In genomic region chr2:191152841-191153240, GRCh38 we compare ENCODE assay signal across 1 cellular context.
TF ChIP-seq lines count a peak whose summit lies in the region.

No MANE protein-coding gene starts in this region.

TF ChIP-seq in K562, 482 proteins besides CTCF, POLR2A, EP300 and RAD21 (continued from another document):
- 0 out of 2 replicates have a peak, but pooled peaks have one; percentile 24 for TF ChIP-seq NFE2 (IDR thresholded peaks at IDR 0.05; ENCODE audit: low read depth)
